ENCODE assay signal across 23 cellular contexts in genomic region chr4:139585468-139585867, GRCh38.
"Had no signal": no experiment of that assay in that cellular context is flagged by ENCODE, and none has a peak within 500 bp of the region (broad histone marks: within the 10 kb centered on the region; RNA-seq: fewer than 3 reads in every experiment).

No MANE protein-coding gene starts in this region.

- H3K27me3 ChIP-seq: esophagus squamous epithelium, gastroesophageal sphincter, heart left ventricle, hepatocyte, left lung had no signal

- H2AFZ ChIP-seq: hepatocyte had no signal

- H3K4me2 ChIP-seq: hepatocyte had no signal

- H3K27ac ChIP-seq: coronary artery, epithelial cell of prostate, esophagus squamous epithelium, foreskin keratinocyte, gastroesophageal sphincter, heart left ventricle, hepatocyte, left lung, lower lobe of right lung had no signal

- ATAC-seq: effector memory CD8-positive, alpha-beta T cell; esophagus mucosa; gastroesophageal sphincter; heart left ventricle; left colon; left lung; left ventricle myocardium superior; lower lobe of right lung; mucosa of descending colon had no signal

- H3K4me1 ChIP-seq: foreskin keratinocyte, gastroesophageal sphincter, left lung, lower lobe of right lung had no signal

- H3K79me2 ChIP-seq: hepatocyte had no signal

- H3K9me3 ChIP-seq: esophagus squamous epithelium, gastroesophageal sphincter, heart left ventricle, left lung, lower lobe of right lung, mucosa of descending colon had no signal

- DNase-seq: effector CD8-positive, alpha-beta T cell; effector memory CD8-positive, alpha-beta T cell; endodermal cell; erythroblast; esophagus squamous epithelium; heart left ventricle; hypothalamus; immature natural killer cell; islet precursor cell; kidney; left colon; left lung; left ventricle myocardium superior; lower lobe of right lung; mesenchymal stem cell; mucosa of descending colon; naive B cell had no signal

- H3K36me3 ChIP-seq: esophagus squamous epithelium, gastroesophageal sphincter, heart left ventricle, left lung, lower lobe of right lung had no signal

- H3K4me3 ChIP-seq: coronary artery, esophagus squamous epithelium, gastroesophageal sphincter, heart left ventricle, hepatocyte, left lung, lower lobe of right lung, mucosa of descending colon had no signal
